Comparison of ENCODE assay signal across 24 cellular contexts in genomic region chr6:119440953-119441352, GRCh38.
"Had no signal": no experiment of that assay in that cellular context is flagged by ENCODE, and none has a peak within 500 bp of the region (broad histone marks: within the 10 kb centered on the region; RNA-seq: fewer than 3 reads in every experiment).

No MANE protein-coding gene starts in this region.

- H3K4me2 ChIP-seq: neural progenitor cell had no signal

- H3K36me3 ChIP-seq: heart left ventricle, left ventricle myocardium inferior, neural progenitor cell, ovary, right atrium auricular region, stomach, thoracic aorta, tibial artery, uterus had no signal

- H3K9me3 ChIP-seq: heart left ventricle, left ventricle myocardium inferior, ovary, right atrium auricular region, stomach, thoracic aorta, tibial artery, uterus had no signal

- H3K4me3 ChIP-seq: heart left ventricle, left ventricle myocardium inferior, lung, neural progenitor cell, ovary, right atrium auricular region, skin epidermis, stomach, thoracic aorta, tibial artery, uterus had no signal

- ATAC-seq: heart left ventricle; natural killer cell; sciatic nerve; stimulated activated effector memory CD8-positive, alpha-beta T cell treated with anti-CD3 and anti-CD28 coated beads, Interleukin-12 subunit alpha, Interleukin-12 subunit beta, amount 100 ng/mL, for 72 hours had no signal

- H3K9ac ChIP-seq: neural progenitor cell had no signal

- H2AFZ ChIP-seq: neural progenitor cell had no signal

- H3K27me3 ChIP-seq: heart left ventricle, neural progenitor cell, ovary, right atrium auricular region, stomach, tibial artery, uterus had no signal

- H3K27ac ChIP-seq: heart left ventricle, left ventricle myocardium inferior, neural progenitor cell, ovary, right atrium auricular region, skin epidermis, stomach, thoracic aorta, tibial artery, uterus had no signal

- DNase-seq: heart left ventricle; hypothalamus; immature natural killer cell; left ventricle myocardium inferior; mesendoderm; naive B cell; natural killer cell; nephron progenitor cell; ovary; stimulated activated CD4-positive, alpha-beta T cell treated with anti-CD3 and anti-CD28 coated beads, Interleukin-12 subunit alpha, Interleukin-12 subunit beta, amount 100 ng/mL, for 4 hours; stimulated activated CD4-positive, alpha-beta T cell treated with anti-CD3 and anti-CD28 coated beads, Interleukin-15, amount 100 ng/mL, for 24 hours; stimulated activated CD4-positive, alpha-beta T cell treated with anti-CD3 and anti-CD28 coated beads, Interleukin-2, amount 100 ng/mL, for 24 hours; stimulated activated CD4-positive, alpha-beta T cell treated with anti-CD3 and anti-CD28 coated beads, Interleukin-4, amount 100 ng/mL, for 24 hours; stimulated activated naive CD4-positive, alpha-beta T cell; stomach; tibial artery; uterus had no signal

- H3K4me1 ChIP-seq: neural progenitor cell, uterus had no signal
